In genomic region chr19:40342644-40343311, GRCh38 we compare ENCODE assay signal across 1 cellular context.
TF ChIP-seq lines count a peak whose summit lies in the region.

No MANE protein-coding gene starts in this region.

TF ChIP-seq in GM23338, 12 proteins besides CTCF, POLR2A, EP300 and RAD21:
- no peak for TF ChIP-seq CREB1 (CRISPR knock-in tag; IDR thresholded peaks at IDR 0.05; ENCODE audit: low read depth)
- no peak for TF ChIP-seq ZNF331 (CRISPR knock-in tag; IDR thresholded peaks at IDR 0.05; ENCODE audit: low read depth)
- TF ChIP-seq NANOG (IDR thresholded peaks at IDR 0.05; ENCODE audit: borderline replicate concordance) = no peak
- no peak for TF ChIP-seq REST (IDR thresholded peaks at IDR 0.05; ENCODE audit: unreplicated experiment)
- no peak for TF ChIP-seq JUNB (IDR thresholded peaks at IDR 0.05; ENCODE audit: unreplicated experiment)
- TF ChIP-seq ZNF114 (CRISPR knock-in tag; IDR thresholded peaks at IDR 0.05) = no peak
- TF ChIP-seq STAT1 (IDR thresholded peaks at IDR 0.05; ENCODE audit: unreplicated experiment) = no peak
- TF ChIP-seq ETS1 (IDR thresholded peaks at IDR 0.05) = no peak
- no peak for TF ChIP-seq EZH2 (IDR thresholded peaks at IDR 0.05; ENCODE audit: low read depth, unreplicated experiment)
- no peak for TF ChIP-seq ZNF462 (CRISPR knock-in tag; IDR thresholded peaks at IDR 0.05)
- no peak for TF ChIP-seq POLR2AphosphoS5 (IDR thresholded peaks at IDR 0.05; ENCODE audit: low read depth)
- TF ChIP-seq EZH2phosphoT487 (IDR thresholded peaks at IDR 0.05; ENCODE audit: unreplicated experiment) = no peak
